8 cellular contexts compared by ENCODE assay signal in genomic region chr2:221573430-221574230, GRCh38. TPM values are rescaled to one million over a fixed set of nuclear protein-coding genes. Genes with fewer than 3 reads are reported as not detected.
DNase-seq lines count a peak whose midpoint lies in the region; ATAC-seq and TF ChIP-seq lines count a peak whose summit lies in the region.

No MANE protein-coding gene starts in this region.

- no peaks in the 10 kb centered on the region for H3K36me3 ChIP-seq in left lung

- peaks cover 0 to 29% of the 10 kb centered on the region in 2 donors for H3K4me1 ChIP-seq in left lung

- no peaks in the 10 kb centered on the region for H3K9me3 ChIP-seq in left lung

- DNase-seq in AG10803 (ENCODE audit: low read depth) (peak; percentile 57), NCI-H345 treated with DMSO at 0.1 percent for 48 hours (lab: John Stamatoyannopoulos, UW; ENCODE audit: unreplicated experiment) (peak; percentile 80), cortex of kidney (lab: John Stamatoyannopoulos, UW) (peak; percentile 82), left lung (peak; percentile 82 to 96)
- peak; percentile 84 for DNase-seq in activated CD4-positive, alpha-beta T cell treated with anti-CD3 and anti-CD28 coated beads for 48 hours
- peak; percentile 62 for DNase-seq in stimulated activated CD4-positive, alpha-beta T cell treated with anti-CD3 and anti-CD28 coated beads, Interleukin-2, amount 100 ng/mL, for 4 hours (ENCODE audit: low read depth)

- TF ChIP-seq CTCF in AG10803 (conservative IDR thresholded peaks at IDR 0.05; ENCODE audit: low read length) (peak; percentile 78), left lung (IDR thresholded peaks at IDR 0.05) (peak; percentile 91 to 98)

- intact Hi-C loops in left lung (cut with DNase I): loop anchor here in 1 of 2 donors (5.0 kb wide), 1 partner anchor 886 kb away; no protein-coding TSS in a partner anchor

- H3K4me3 ChIP-seq in AG10803 (ENCODE audit: low read length) (peak overlapping the region; percentile 77), left lung (peak overlapping the region; percentile 60 to 66)

- peak overlapping the region; percentile 80 to 82 for H3K27ac ChIP-seq in left lung

- peak; percentile 56 for ATAC-seq in GM19023 (IDR thresholded peaks at IDR 0.05; ENCODE audit: unreplicated experiment)
- ATAC-seq in HG03175 (IDR thresholded peaks at IDR 0.05; ENCODE audit: unreplicated experiment): peak; percentile 56
- ATAC-seq in left lung: peak; percentile 82

- H3K27me3 ChIP-seq in left lung: peaks cover 20 to 83% of the 10 kb centered on the region in 2 donors

RNA-seq across cellular contexts. Expression of gene EPHA4, which starts 1.5 kb away (rescaled TPM):
- total RNA-seq in left lung: 10 to 100 TPM; 17.7 to 41.0 TPM

Comparison
In these comparisons a context has a peak if more than half of its experiments do, and no peak if none do; other contexts are left out.
1. Peak in every context shown above with its lines: DNase-seq, ATAC-seq, H3K4me3 ChIP-seq and H3K27ac ChIP-seq.